8 cellular contexts compared by ENCODE assay signal in genomic region chrX:118347131-118347530, GRCh38. TPM values are rescaled to one million over a fixed set of nuclear protein-coding genes. Genes with fewer than 3 reads are reported as not detected.
DNase-seq lines count a peak whose midpoint lies in the region; ATAC-seq and TF ChIP-seq lines count a peak whose summit lies in the region.

No MANE protein-coding gene starts in this region.

- H3K4me1 Mint-ChIP-seq in mesothelial cell of epicardium, result peaks cover 25% of the 10 kb centered on the region

- no peak for TF ChIP-seq CTCF in mesothelial cell of epicardium (IDR thresholded peaks at IDR 0.05; ENCODE audit: unreplicated experiment)

- ATAC-seq in HG02884 (IDR thresholded peaks at IDR 0.05; ENCODE audit: unreplicated experiment), result no peak
- no peak for ATAC-seq in HG03460 (IDR thresholded peaks at IDR 0.05; ENCODE audit: unreplicated experiment)

- peak overlapping the region; percentile 95 for H3K4me3 Mint-ChIP-seq in mesothelial cell of epicardium

- H3K9me3 ChIP-seq in NT2/D1 (ENCODE audit: insufficient read depth, low read length), result no peaks in the 10 kb centered on the region

- H3K36me3 ChIP-seq in NT2/D1 (ENCODE audit: insufficient read depth, insufficient read length, low read length), result no peaks in the 10 kb centered on the region

- H3K9ac ChIP-seq in NT2/D1 (ENCODE audit: insufficient read length, low read depth), result peak overlapping the region; percentile 80

- H3K27me3 ChIP-seq in NT2/D1 (ENCODE audit: insufficient read depth, insufficient read length), result peaks cover 4% of the 10 kb centered on the region

- peaks cover 3% of the 10 kb centered on the region for H3K9me3 Mint-ChIP-seq in mesothelial cell of epicardium

- peak overlapping the region; percentile 99 for H3K27ac Mint-ChIP-seq in mesothelial cell of epicardium

- H3K4me3 ChIP-seq in NT2/D1 (ENCODE audit: insufficient read length, low read depth), result peak overlapping the region; percentile 71

- no peaks in the 10 kb centered on the region for H3K36me3 Mint-ChIP-seq in mesothelial cell of epicardium

- no peaks in the 10 kb centered on the region for H3K27me3 Mint-ChIP-seq in mesothelial cell of epicardium (ENCODE audit: low read depth)

- DNase-seq in NCI-H1417 (lab: John Stamatoyannopoulos, UW) (peak in 2 of 3 experiments; percentile 11 to 59), NCI-H1417 treated with DMSO at 0.1 percent for 48 hours (lab: John Stamatoyannopoulos, UW) (no peak), NT2/D1 (ENCODE audit: low read depth, low spot score) (no peak), cerebellar cortex (ENCODE audit: low spot score) (peak; percentile 9), mesothelial cell of epicardium (ENCODE audit: low spot score in 2 of 2, unreplicated experiment in 2 of 2) (no peak), GM19240 (ENCODE audit: insufficient read length, low spot score) (no peak)

- no peaks in the 10 kb centered on the region for H3K4me1 ChIP-seq in NT2/D1 (ENCODE audit: insufficient read depth, insufficient read length)

RNA-seq across cellular contexts. Expression of gene WDR44, which starts 1.2 kb away (rescaled TPM):
- total RNA-seq in mesothelial cell of epicardium, result 11.0 to 13.8 TPM (median 12.5 TPM) in 3 replicates

Comparison
In these comparisons a context has a peak if more than half of its experiments do, and no peak if none do; other contexts are left out.
1. DNase-seq: peak in NCI-H1417 (2 of 3) and cerebellar cortex (single experiment); none in NCI-H1417 treated with DMSO at 0.1 percent for 48 hours (single experiment), NT2/D1 (single experiment), mesothelial cell of epicardium (0 of 2) and GM19240 (single experiment).